In genomic region chr7:46886669-46887374, GRCh38 we compare ENCODE assay signal across 26 cellular contexts.
"Had no signal": no experiment of that assay in that cellular context is flagged by ENCODE, and none has a peak within 500 bp of the region (broad histone marks: within the 10 kb centered on the region; RNA-seq: fewer than 3 reads in every experiment).

No MANE protein-coding gene starts in this region.

- H3K4me3 ChIP-seq: cardiac muscle cell, SJSA1 had no signal

- H3K27ac Mint-ChIP-seq: activated CD4-positive, alpha-beta memory T cell treated with anti-CD3 and anti-CD28 coated beads for 36 hours; activated CD4-positive, alpha-beta T cell treated with anti-CD3 and anti-CD28 coated beads, Interleukin-2, amount 10 ng/mL, durations not matched to agents 7 days and 5 days; activated naive CD4-positive, alpha-beta T cell treated with anti-CD3 and anti-CD28 coated beads, Interleukin-2, amount 10 ng/mL, durations not matched to agents 7 days and 5 days; activated naive CD8-positive, alpha-beta T cell treated with anti-CD3 and anti-CD28 coated beads for 36 hours; activated T-cell treated with anti-CD3 and anti-CD28 coated beads, Interleukin-2, amount 50 U/mL, for 72 hours; activated T-helper 2 cell treated with anti-CD3 and anti-CD28 coated beads, Interferon-gamma antibody, Interleukin-2, Interleukin-4, amounts not matched to agents 10 μg/mL and 5 μg/mL and 100 μg/mL, durations not matched to agents 14 hours and 24 hours and 36 hours; T-helper 1 cell treated with Interleukin-12 subunit alpha and Interleukin-12 subunit beta and Interleukin-4 antibody, amounts not matched to agents 30 μg/mL and 1 μg/mL, for 36 hours had no signal

- ATAC-seq: activated T-cell treated with anti-CD3 and anti-CD28 coated beads, Interleukin-2, amount 50 U/mL, for 72 hours; Right ventricle myocardium inferior had no signal

- H3K36me3 ChIP-seq: brain microvascular endothelial cell, cardiac muscle cell, SJSA1 had no signal

- DNase-seq: activated CD4-positive, alpha-beta memory T cell treated with anti-CD3 and anti-CD28 coated beads for 36 hours; activated CD4-positive, alpha-beta T cell treated with anti-CD3 and anti-CD28 coated beads, Interleukin-2, amount 10 ng/mL, durations not matched to agents 7 days and 5 days; activated CD4-positive, CD25-positive, alpha-beta regulatory T cell; activated CD8-positive, alpha-beta memory T cell treated with anti-CD3 and anti-CD28 coated beads for 24 hours; activated gamma-delta T cell treated with Interleukin-2 at 50 U/mL for 16 hours; activated naive CD4-positive, alpha-beta T cell treated with anti-CD3 and anti-CD28 coated beads, Interleukin-2, amount 10 ng/mL, durations not matched to agents 7 days and 5 days; activated naive CD8-positive, alpha-beta T cell treated with anti-CD3 and anti-CD28 coated beads for 36 hours; activated T-cell treated with anti-CD3 and anti-CD28 coated beads, Interleukin-2, amount 50 U/mL, for 72 hours; brain microvascular endothelial cell; MM.1S; NCI-H1105; NCI-H1436; NCI-H1694 treated with DMSO at 0.1 percent for 48 hours; NCI-H2029 treated with DMSO at 0.1 percent for 48 hours; NCI-H345; NCI-H510A; NCI-H526 treated with DMSO at 0.1 percent for 48 hours; NCI-H82; RPMI8226; T-helper 9 cell had no signal

- H3K4me3 Mint-ChIP-seq: activated CD4-positive, alpha-beta memory T cell treated with anti-CD3 and anti-CD28 coated beads for 36 hours; activated CD4-positive, alpha-beta T cell treated with anti-CD3 and anti-CD28 coated beads, Interleukin-2, amount 10 ng/mL, durations not matched to agents 7 days and 5 days; activated naive CD4-positive, alpha-beta T cell treated with anti-CD3 and anti-CD28 coated beads, Interleukin-2, amount 10 ng/mL, durations not matched to agents 7 days and 5 days; activated naive CD8-positive, alpha-beta T cell treated with anti-CD3 and anti-CD28 coated beads for 36 hours; activated T-cell treated with anti-CD3 and anti-CD28 coated beads, Interleukin-2, amount 50 U/mL, for 72 hours; T-helper 1 cell treated with Interleukin-12 subunit alpha and Interleukin-12 subunit beta and Interleukin-4 antibody, amounts not matched to agents 30 μg/mL and 1 μg/mL, for 36 hours had no signal

- H3K4me1 ChIP-seq: SJSA1 had no signal

- H3K4me1 Mint-ChIP-seq: activated CD4-positive, alpha-beta T cell treated with anti-CD3 and anti-CD28 coated beads, Interleukin-2, amount 10 ng/mL, durations not matched to agents 7 days and 5 days; activated naive CD4-positive, alpha-beta T cell treated with anti-CD3 and anti-CD28 coated beads, Interleukin-2, amount 10 ng/mL, durations not matched to agents 7 days and 5 days; activated naive CD8-positive, alpha-beta T cell treated with anti-CD3 and anti-CD28 coated beads for 36 hours had no signal

- H3K27me3 ChIP-seq: brain microvascular endothelial cell, cardiac muscle cell, SJSA1 had no signal

- H3K27me3 Mint-ChIP-seq: activated CD4-positive, alpha-beta memory T cell treated with anti-CD3 and anti-CD28 coated beads for 36 hours; activated CD4-positive, alpha-beta T cell treated with anti-CD3 and anti-CD28 coated beads, Interleukin-2, amount 10 ng/mL, durations not matched to agents 7 days and 5 days; activated naive CD4-positive, alpha-beta T cell treated with anti-CD3 and anti-CD28 coated beads, Interleukin-2, amount 10 ng/mL, durations not matched to agents 7 days and 5 days; activated naive CD8-positive, alpha-beta T cell treated with anti-CD3 and anti-CD28 coated beads for 36 hours had no signal

- H3K9me3 Mint-ChIP-seq: activated naive CD4-positive, alpha-beta T cell treated with anti-CD3 and anti-CD28 coated beads, Interleukin-2, amount 10 ng/mL, durations not matched to agents 7 days and 5 days had no signal

- H3K27ac ChIP-seq: brain microvascular endothelial cell, cardiac muscle cell, KMS-11, SJSA1 had no signal

- H3K36me3 Mint-ChIP-seq: activated CD4-positive, alpha-beta memory T cell treated with anti-CD3 and anti-CD28 coated beads for 36 hours; activated naive CD4-positive, alpha-beta T cell treated with anti-CD3 and anti-CD28 coated beads, Interleukin-2, amount 10 ng/mL, durations not matched to agents 7 days and 5 days; activated naive CD8-positive, alpha-beta T cell treated with anti-CD3 and anti-CD28 coated beads for 36 hours had no signal
